8 cellular contexts compared by ENCODE assay signal in genomic region chr16:67173323-67173722, GRCh38. TPM values are rescaled to one million over a fixed set of nuclear protein-coding genes. Genes with fewer than 3 reads are reported as not detected.
DNase-seq lines count a peak whose midpoint lies in the region; ATAC-seq and TF ChIP-seq lines count a peak whose summit lies in the region.

No MANE protein-coding gene starts in this region.

- peaks cover 27% of the 10 kb centered on the region for H3K4me1 ChIP-seq in OCI-LY1 (ENCODE audit: insufficient read depth, low read length, severe bottlenecking)
- no peaks in the 10 kb centered on the region for H3K4me1 ChIP-seq in endodermal cell (ENCODE audit: control insufficient read depth, insufficient read depth, low read length)
- H3K4me1 ChIP-seq in OCI-LY7 (ENCODE audit: insufficient read depth, low read length, poor library complexity, severe bottlenecking): peaks cover 28% of the 10 kb centered on the region

- no TSS peak for BruUV-seq in OCI-LY7 (replicated peaks; lab: Mats Ljungman, UMichigan)

- H3K4me1 Mint-ChIP-seq in endodermal cell (peaks cover 24% of the 10 kb centered on the region), osteocyte (ENCODE audit: unreplicated experiment) (peaks cover 40% of the 10 kb centered on the region)

- TF ChIP-seq CTCF in C4-2B (conservative IDR thresholded peaks at IDR 0.05): no peak
- TF ChIP-seq CTCF in OCI-LY1 (IDR thresholded peaks at IDR 0.05; ENCODE audit: low read length): no peak
- TF ChIP-seq CTCF in endodermal cell (conservative IDR thresholded peaks at IDR 0.05): no peak
- TF ChIP-seq CTCF in osteocyte (IDR thresholded peaks at IDR 0.05): no peak
- no peak for TF ChIP-seq CTCF in OCI-LY7 (conservative IDR thresholded peaks at IDR 0.05; ENCODE audit: low read length)

- DNase-seq in endodermal cell: peak; percentile 61
- DNase-seq in osteocyte (ENCODE audit: extremely low spot score, unreplicated experiment): no peak
- no peak for DNase-seq in CD1c-positive myeloid dendritic cell (ENCODE audit: extremely low spot score)
- DNase-seq in OCI-LY7 (ENCODE audit: low spot score): no peak

- H3K9me3 ChIP-seq in OCI-LY1 (ENCODE audit: low read length) (no peaks in the 10 kb centered on the region), endodermal cell (ENCODE audit: control insufficient read depth, low read length) (no peaks in the 10 kb centered on the region), OCI-LY7 (ENCODE audit: low read length) (no peaks in the 10 kb centered on the region)

- H3K9me2 ChIP-seq in OCI-LY1 (ENCODE audit: low read depth, low read length) (no peaks in the 10 kb centered on the region), OCI-LY7 (ENCODE audit: insufficient read depth, low read length) (no peaks in the 10 kb centered on the region)

- peaks cover 83% of the 10 kb centered on the region for H3K27me3 Mint-ChIP-seq in endodermal cell (ENCODE audit: insufficient read depth)
- H3K27me3 Mint-ChIP-seq in osteocyte (ENCODE audit: unreplicated experiment): no peaks in the 10 kb centered on the region

- POLR2A ChIA-PET in OCI-LY7 (lab: Charles Lee): interaction anchor here (0.6 kb wide), 1 partner anchor 118 kb away, joined by 6 read pairs; no protein-coding TSS in a partner anchor

- no peaks in the 10 kb centered on the region for H4K20me1 ChIP-seq in OCI-LY1 (ENCODE audit: insufficient read depth, low read length)
- no peaks in the 10 kb centered on the region for H4K20me1 ChIP-seq in OCI-LY7 (ENCODE audit: insufficient read depth, low read length)

- 85 to 86% methylated on average over 1 of the region's 1 CpG for WGBS in endodermal cell (ENCODE audit: insufficient coverage in 1 of 2, insufficient read length in 1 of 2), 2 experiments

- H2AFZ ChIP-seq in OCI-LY1 (ENCODE audit: low read length) (no peak overlapping the region), OCI-LY7 (ENCODE audit: low read length) (no peak overlapping the region)

- H3K27me3 ChIP-seq in OCI-LY1 (ENCODE audit: insufficient read depth, low read length) (peaks cover 11% of the 10 kb centered on the region; the same call in 1 of the 2 replicates), endodermal cell (ENCODE audit: control insufficient read depth, insufficient read depth, low read length, poor library complexity, severe bottlenecking) (peaks cover 75% of the 10 kb centered on the region)

- H3K9me3 Mint-ChIP-seq in endodermal cell: no peaks in the 10 kb centered on the region
- H3K9me3 Mint-ChIP-seq in osteocyte (ENCODE audit: unreplicated experiment): no peaks in the 10 kb centered on the region

- H3K27ac Mint-ChIP-seq in endodermal cell (no peak overlapping the region), osteocyte (ENCODE audit: unreplicated experiment) (peak overlapping the region; percentile 94)

- peak overlapping the region; percentile 55 for H3K4me3 Mint-ChIP-seq in endodermal cell
- H3K4me3 Mint-ChIP-seq in osteocyte (ENCODE audit: unreplicated experiment): peak overlapping the region; percentile 86

- CTCF ChIA-PET in OCI-LY7 (lab: Charles Lee; ENCODE audit: unreplicated experiment): no interaction called here

- intact Hi-C loops in OCI-LY7 (cut with micrococcal nuclease; ENCODE audit: unreplicated experiment): no loop called here

- H3K36me3 Mint-ChIP-seq in endodermal cell (ENCODE audit: low read depth): peaks cover 9% of the 10 kb centered on the region
- no peaks in the 10 kb centered on the region for H3K36me3 Mint-ChIP-seq in osteocyte (ENCODE audit: unreplicated experiment)

- H3K4me2 ChIP-seq in OCI-LY1 (ENCODE audit: low read length) (peak overlapping the region; percentile 54; the same call in 1 of the 2 replicates), OCI-LY7 (ENCODE audit: low read length) (no peak overlapping the region)

- H3F3A ChIP-seq in OCI-LY1 (ENCODE audit: insufficient read depth, low read length): no peaks in the 10 kb centered on the region

- H3K27ac ChIP-seq in C4-2B (peak overlapping the region; percentile 86), OCI-LY1 (ENCODE audit: low read depth, low read length, poor library complexity, severe bottlenecking) (no peak overlapping the region), endodermal cell (ENCODE audit: low read depth, low read length) (no peak overlapping the region), OCI-LY7 (ENCODE audit: low read depth, low read length, poor library complexity, severe bottlenecking) (no peak overlapping the region)

- ATAC-seq in HG02938 (IDR thresholded peaks at IDR 0.05; ENCODE audit: unreplicated experiment): no peak
- ATAC-seq in HG03442 (IDR thresholded peaks at IDR 0.05; ENCODE audit: unreplicated experiment): no peak

- H3K79me2 ChIP-seq in OCI-LY1 (ENCODE audit: insufficient read depth, low read length): no peaks in the 10 kb centered on the region
- H3K79me2 ChIP-seq in OCI-LY7 (ENCODE audit: insufficient read depth, low read depth, low read length): no peaks in the 10 kb centered on the region

- H3K36me3 ChIP-seq in OCI-LY1 (ENCODE audit: insufficient read depth, low read length): no peaks in the 10 kb centered on the region
- no peaks in the 10 kb centered on the region for H3K36me3 ChIP-seq in endodermal cell (ENCODE audit: control insufficient read depth, insufficient read depth, low read length)
- H3K36me3 ChIP-seq in OCI-LY7 (ENCODE audit: insufficient read depth, low read length): no peaks in the 10 kb centered on the region

- H3K9ac ChIP-seq in OCI-LY1 (ENCODE audit: low read length): no peak overlapping the region; the same call in 1 of the 2 replicates
- no peak overlapping the region for H3K9ac ChIP-seq in endodermal cell (ENCODE audit: extremely low read depth, low read length, poor library complexity, severe bottlenecking)

- no peak overlapping the region for H3K4me3 ChIP-seq in OCI-LY1 (ENCODE audit: low read depth, low read length, poor library complexity, severe bottlenecking)
- peak overlapping the region; percentile 76 for H3K4me3 ChIP-seq in endodermal cell (ENCODE audit: low read length)
- H3K4me3 ChIP-seq in OCI-LY7 (ENCODE audit: low read depth, low read length, poor library complexity, severe bottlenecking): no peak overlapping the region

RNA-seq across cellular contexts. Expression of gene NOL3, which starts 3.0 kb away (rescaled TPM):
- 10 to 100 TPM; 11.6 TPM for total RNA-seq in endodermal cell
- 12.1 TPM for polyA plus RNA-seq in endodermal cell (2013, experiment 1 of 2)
- 6.5 TPM for polyA plus RNA-seq in endodermal cell (2013, experiment 2 of 2)
- total RNA-seq in osteocyte: 15.8 and 22.8 TPM in 2 replicates
- total RNA-seq in OCI-LY7 (2014; rRNA removed; shearing (Covaris generic)): 1.1 and 2.2 TPM in 2 replicates
- 4.1 and 4.4 TPM in 2 replicates for total RNA-seq in OCI-LY7 (2022)

RNA-seq across cellular contexts. Expression of gene HSF4, which starts 8.8 kb away (rescaled TPM):
- total RNA-seq in endodermal cell: 1 to 10 TPM; 2.0 to 6.8 TPM
- polyA plus RNA-seq in endodermal cell (2013, experiment 1 of 2): 1.2 TPM
- polyA plus RNA-seq in endodermal cell (2013, experiment 2 of 2): 1.6 TPM
- 19.6 and 22.3 TPM in 2 replicates for total RNA-seq in osteocyte
- total RNA-seq in OCI-LY7 (2014; rRNA removed; shearing (Covaris generic)): 8.1 and 12.8 TPM in 2 replicates
- total RNA-seq in OCI-LY7 (2022): 16.2 and 17.0 TPM in 2 replicates

RNA-seq across cellular contexts. Expression of gene MATCAP1, which starts 10.4 kb away (rescaled TPM):
- total RNA-seq in endodermal cell (10 to 100 TPM; 50.2 to 63.8 TPM), osteocyte (26.6 and 35.7 TPM in 2 replicates), OCI-LY7 (2022) (39.6 and 42.3 TPM in 2 replicates)
- polyA plus RNA-seq in endodermal cell (2013, experiment 1 of 2): 79.8 TPM
- 64.2 TPM for polyA plus RNA-seq in endodermal cell (2013, experiment 2 of 2)
- total RNA-seq in OCI-LY7 (2014; rRNA removed; shearing (Covaris generic)): 18.0 and 22.9 TPM in 2 replicates

RNA-seq across cellular contexts. Expression of gene FBXL8, which starts 13.6 kb away (rescaled TPM):
- total RNA-seq in endodermal cell: 1 to 10 TPM; 1.9 to 3.5 TPM
- 1.1 TPM for polyA plus RNA-seq in endodermal cell (2013, experiment 1 of 2)
- 0.75 TPM for polyA plus RNA-seq in endodermal cell (2013, experiment 2 of 2)
- 12.8 and 15.5 TPM in 2 replicates for total RNA-seq in osteocyte
- total RNA-seq in OCI-LY7 (2014; rRNA removed; shearing (Covaris generic)): 5.8 and 7.3 TPM in 2 replicates
- total RNA-seq in OCI-LY7 (2022): 10.4 and 12.2 TPM in 2 replicates

RNA-seq across cellular contexts. Expression of gene TRADD, which starts 13.6 kb away (rescaled TPM):
- total RNA-seq in endodermal cell: 1 to 10 TPM; 2.8 to 5.4 TPM
- 1.3 TPM for polyA plus RNA-seq in endodermal cell (2013, experiment 1 of 2)
- 0.83 TPM for polyA plus RNA-seq in endodermal cell (2013, experiment 2 of 2)
- total RNA-seq in osteocyte: 13.4 and 14.1 TPM in 2 replicates
- 11.3 and 11.6 TPM in 2 replicates for total RNA-seq in OCI-LY7 (2014; rRNA removed; shearing (Covaris generic))
- 15.4 and 16.7 TPM in 2 replicates for total RNA-seq in OCI-LY7 (2022)
